2 cellular contexts compared by ENCODE assay signal in the genomic region with DNA sequence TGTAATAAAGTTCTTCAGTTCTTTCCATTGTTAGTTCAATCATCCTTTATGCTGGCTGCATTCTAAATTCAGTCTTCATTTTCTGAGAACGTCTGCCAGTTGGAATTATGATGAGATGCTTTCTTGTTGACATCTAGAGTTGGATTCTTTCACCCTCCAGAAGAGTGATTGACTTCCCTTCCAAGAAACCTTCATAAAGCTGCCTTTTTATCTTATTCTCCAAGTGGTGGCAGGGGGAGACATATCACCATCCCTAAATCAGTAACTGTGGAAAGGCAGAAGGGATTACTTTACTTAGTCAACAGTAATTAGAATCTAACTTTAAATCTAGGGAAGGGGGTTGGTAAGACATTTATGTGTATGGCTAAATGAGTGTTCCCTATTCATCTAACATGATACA.
A peak's percentile ranks its signal among the peaks of the same experiment; 100 is the strongest.
TF ChIP-seq lines count a peak whose summit lies in the region.

No MANE protein-coding gene starts in this region.

TF ChIP-seq in SK-N-SH treated with all-trans-retinoic acid at 6 μM for 48 hours, 23 proteins besides CTCF, POLR2A, EP300 and RAD21 (continued from another document):
- TF ChIP-seq, protein P1, sequence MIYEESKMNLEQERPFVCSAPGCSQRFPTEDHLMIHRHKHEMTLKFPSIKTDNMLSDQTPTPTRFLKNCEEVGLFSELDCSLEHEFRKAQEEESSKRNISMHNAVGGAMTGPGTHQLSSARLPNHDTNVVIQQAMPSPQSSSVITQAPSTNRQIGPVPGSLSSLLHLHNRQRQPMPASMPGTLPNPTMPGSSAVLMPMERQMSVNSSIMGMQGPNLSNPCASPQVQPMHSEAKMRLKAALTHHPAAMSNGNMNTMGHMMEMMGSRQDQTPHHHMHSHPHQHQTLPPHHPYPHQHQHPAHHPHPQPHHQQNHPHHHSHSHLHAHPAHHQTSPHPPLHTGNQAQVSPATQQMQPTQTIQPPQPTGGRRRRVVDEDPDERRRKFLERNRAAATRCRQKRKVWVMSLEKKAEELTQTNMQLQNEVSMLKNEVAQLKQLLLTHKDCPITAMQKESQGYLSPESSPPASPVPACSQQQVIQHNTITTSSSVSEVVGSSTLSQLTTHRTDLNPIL (CRISPR knock-in tag; IDR thresholded peaks at IDR 0.05; ENCODE audit: low read depth), result no peak
- TF ChIP-seq RARB (CRISPR knock-in tag; IDR thresholded peaks at IDR 0.05) (no peak), ZFP30 (CRISPR knock-in tag; IDR thresholded peaks at IDR 0.05) (no peak), PPARA (CRISPR knock-in tag; IDR thresholded peaks at IDR 0.05; ENCODE audit: borderline replicate concordance) (no peak), OSR1 (CRISPR knock-in tag; IDR thresholded peaks at IDR 0.05) (no peak), SNAI2 (CRISPR knock-in tag; IDR thresholded peaks at IDR 0.05) (no peak), ZC3H10 (CRISPR knock-in tag; IDR thresholded peaks at IDR 0.05) (no peak), CSDC2 (CRISPR knock-in tag; IDR thresholded peaks at IDR 0.05) (no peak)
- TF ChIP-seq, protein P2, sequence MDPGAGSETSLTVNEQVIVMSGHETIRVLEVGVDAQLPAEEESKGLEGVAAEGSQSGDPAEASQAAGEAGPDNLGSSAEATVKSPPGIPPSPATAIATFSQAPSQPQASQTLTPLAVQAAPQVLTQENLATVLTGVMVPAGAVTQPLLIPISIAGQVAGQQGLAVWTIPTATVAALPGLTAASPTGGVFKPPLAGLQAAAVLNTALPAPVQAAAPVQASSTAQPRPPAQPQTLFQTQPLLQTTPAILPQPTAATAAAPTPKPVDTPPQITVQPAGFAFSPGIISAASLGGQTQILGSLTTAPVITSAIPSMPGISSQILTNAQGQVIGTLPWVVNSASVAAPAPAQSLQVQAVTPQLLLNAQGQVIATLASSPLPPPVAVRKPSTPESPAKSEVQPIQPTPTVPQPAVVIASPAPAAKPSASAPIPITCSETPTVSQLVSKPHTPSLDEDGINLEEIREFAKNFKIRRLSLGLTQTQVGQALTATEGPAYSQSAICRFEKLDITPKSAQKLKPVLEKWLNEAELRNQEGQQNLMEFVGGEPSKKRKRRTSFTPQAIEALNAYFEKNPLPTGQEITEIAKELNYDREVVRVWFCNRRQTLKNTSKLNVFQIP (CRISPR knock-in tag; IDR thresholded peaks at IDR 0.05; ENCODE audit: borderline replicate concordance, low read depth), result no peak
- TF ChIP-seq, protein P3, sequence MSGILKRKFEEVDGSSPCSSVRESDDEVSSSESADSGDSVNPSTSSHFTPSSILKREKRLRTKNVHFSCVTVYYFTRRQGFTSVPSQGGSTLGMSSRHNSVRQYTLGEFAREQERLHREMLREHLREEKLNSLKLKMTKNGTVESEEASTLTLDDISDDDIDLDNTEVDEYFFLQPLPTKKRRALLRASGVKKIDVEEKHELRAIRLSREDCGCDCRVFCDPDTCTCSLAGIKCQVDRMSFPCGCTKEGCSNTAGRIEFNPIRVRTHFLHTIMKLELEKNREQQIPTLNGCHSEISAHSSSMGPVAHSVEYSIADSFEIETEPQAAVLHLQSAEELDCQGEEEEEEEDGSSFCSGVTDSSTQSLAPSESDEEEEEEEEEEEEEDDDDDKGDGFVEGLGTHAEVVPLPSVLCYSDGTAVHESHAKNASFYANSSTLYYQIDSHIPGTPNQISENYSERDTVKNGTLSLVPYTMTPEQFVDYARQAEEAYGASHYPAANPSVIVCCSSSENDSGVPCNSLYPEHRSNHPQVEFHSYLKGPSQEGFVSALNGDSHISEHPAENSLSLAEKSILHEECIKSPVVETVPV (CRISPR knock-in tag; IDR thresholded peaks at IDR 0.05), result no peak
- TF ChIP-seq, protein P4, sequence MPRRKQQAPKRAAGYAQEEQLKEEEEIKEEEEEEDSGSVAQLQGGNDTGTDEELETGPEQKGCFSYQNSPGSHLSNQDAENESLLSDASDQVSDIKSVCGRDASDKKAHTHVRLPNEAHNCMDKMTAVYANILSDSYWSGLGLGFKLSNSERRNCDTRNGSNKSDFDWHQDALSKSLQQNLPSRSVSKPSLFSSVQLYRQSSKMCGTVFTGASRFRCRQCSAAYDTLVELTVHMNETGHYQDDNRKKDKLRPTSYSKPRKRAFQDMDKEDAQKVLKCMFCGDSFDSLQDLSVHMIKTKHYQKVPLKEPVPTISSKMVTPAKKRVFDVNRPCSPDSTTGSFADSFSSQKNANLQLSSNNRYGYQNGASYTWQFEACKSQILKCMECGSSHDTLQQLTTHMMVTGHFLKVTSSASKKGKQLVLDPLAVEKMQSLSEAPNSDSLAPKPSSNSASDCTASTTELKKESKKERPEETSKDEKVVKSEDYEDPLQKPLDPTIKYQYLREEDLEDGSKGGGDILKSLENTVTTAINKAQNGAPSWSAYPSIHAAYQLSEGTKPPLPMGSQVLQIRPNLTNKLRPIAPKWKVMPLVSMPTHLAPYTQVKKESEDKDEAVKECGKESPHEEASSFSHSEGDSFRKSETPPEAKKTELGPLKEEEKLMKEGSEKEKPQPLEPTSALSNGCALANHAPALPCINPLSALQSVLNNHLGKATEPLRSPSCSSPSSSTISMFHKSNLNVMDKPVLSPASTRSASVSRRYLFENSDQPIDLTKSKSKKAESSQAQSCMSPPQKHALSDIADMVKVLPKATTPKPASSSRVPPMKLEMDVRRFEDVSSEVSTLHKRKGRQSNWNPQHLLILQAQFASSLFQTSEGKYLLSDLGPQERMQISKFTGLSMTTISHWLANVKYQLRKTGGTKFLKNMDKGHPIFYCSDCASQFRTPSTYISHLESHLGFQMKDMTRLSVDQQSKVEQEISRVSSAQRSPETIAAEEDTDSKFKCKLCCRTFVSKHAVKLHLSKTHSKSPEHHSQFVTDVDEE (CRISPR knock-in tag; IDR thresholded peaks at IDR 0.05), result no peak

TF ChIP-seq in K562, 482 proteins besides CTCF, POLR2A, EP300 and RAD21:
- TF ChIP-seq, protein P5, sequence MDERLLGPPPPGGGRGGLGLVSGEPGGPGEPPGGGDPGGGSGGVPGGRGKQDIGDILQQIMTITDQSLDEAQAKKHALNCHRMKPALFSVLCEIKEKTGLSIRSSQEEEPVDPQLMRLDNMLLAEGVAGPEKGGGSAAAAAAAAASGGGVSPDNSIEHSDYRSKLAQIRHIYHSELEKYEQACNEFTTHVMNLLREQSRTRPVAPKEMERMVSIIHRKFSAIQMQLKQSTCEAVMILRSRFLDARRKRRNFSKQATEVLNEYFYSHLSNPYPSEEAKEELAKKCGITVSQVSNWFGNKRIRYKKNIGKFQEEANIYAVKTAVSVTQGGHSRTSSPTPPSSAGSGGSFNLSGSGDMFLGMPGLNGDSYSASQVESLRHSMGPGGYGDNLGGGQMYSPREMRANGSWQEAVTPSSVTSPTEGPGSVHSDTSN (CRISPR knock-in tag; IDR thresholded peaks at IDR 0.05; ENCODE audit: low read depth), result no peak
- TF ChIP-seq, protein P5 (tag; conservative IDR thresholded peaks at IDR 0.05; ENCODE audit: low read depth), result peak; percentile 57
- TF ChIP-seq BDP1 (IDR thresholded peaks at IDR 0.05; ENCODE audit: insufficient read depth, insufficient read length), result no peak
- peak; percentile 24 for TF ChIP-seq MEIS2 (IDR thresholded peaks at IDR 0.05; ENCODE audit: partially characterized antibody)
